Comparison of ENCODE assay signal across 9 cellular contexts in genomic region chr12:124861492-124861891, GRCh38. TPM values are rescaled to one million over a fixed set of nuclear protein-coding genes. Genes with fewer than 3 reads are reported as not detected.
A peak's percentile ranks its signal among the peaks of the same experiment; 100 is the strongest.
DNase-seq lines count a peak whose midpoint lies in the region; ATAC-seq, FAIRE-seq and TF ChIP-seq lines count a peak whose summit lies in the region.
"Had no signal": no experiment of that assay in that cellular context is flagged by ENCODE, and none has a peak within 500 bp of the region (broad histone marks: within the 10 kb centered on the region; RNA-seq: fewer than 3 reads in every experiment).

No MANE protein-coding gene starts in this region.

- BruUV-seq in OCI-LY7 (replicated peaks; lab: Mats Ljungman, UMichigan): no TSS peak

- H3K79me2 ChIP-seq in DOHH2 (ENCODE audit: control insufficient read depth, low read length) (peaks cover 70% of the 10 kb centered on the region), OCI-LY7 (ENCODE audit: insufficient read depth, low read depth, low read length) (peaks cover 37% of the 10 kb centered on the region)

- H3K18ac ChIP-seq in neuronal stem cell (ENCODE audit: low read length): no peak overlapping the region

- DNase-seq in OCI-LY7 (ENCODE audit: low spot score) (no peak), epithelial cell of esophagus (ENCODE audit: low read depth) (peak; percentile 70), neuronal stem cell (ENCODE audit: low spot score) (no peak), pancreas (no peak)
- no peak for DNase-seq in activated T-cell treated with anti-CD3 and anti-CD28 coated beads, Interleukin-2, amount 50 U/mL, for 1 hour
- DNase-seq: NCI-H2081 had no signal

- H2BK120ac ChIP-seq in neuronal stem cell (ENCODE audit: low read depth, low read length): no peak overlapping the region

- ATAC-seq in pancreas: no peak
- ATAC-seq in HG03521 (IDR thresholded peaks at IDR 0.05; ENCODE audit: unreplicated experiment): no peak
- ATAC-seq in GM21447 (IDR thresholded peaks at IDR 0.05; ENCODE audit: unreplicated experiment): no peak

- H4K20me1 ChIP-seq in DOHH2 (ENCODE audit: control insufficient read depth, insufficient read depth, low read depth, low read length) (peaks cover 12% of the 10 kb centered on the region), OCI-LY7 (ENCODE audit: insufficient read depth, low read length) (no peaks in the 10 kb centered on the region)

- no peak overlapping the region for H4K91ac ChIP-seq in neuronal stem cell (ENCODE audit: low read depth, low read length, poor library complexity)

- peaks cover 79% of the 10 kb centered on the region for H3K4me1 ChIP-seq in DOHH2 (ENCODE audit: control insufficient read depth, low read length)
- H3K4me1 ChIP-seq in OCI-LY7 (ENCODE audit: insufficient read depth, low read length, poor library complexity, severe bottlenecking): peaks cover 40% of the 10 kb centered on the region
- peaks cover 5 to 14% of the 10 kb centered on the region in 2 donors for H3K4me1 ChIP-seq in neuronal stem cell (ENCODE audit: control insufficient read depth in 2 of 2, insufficient read depth in 1 of 2, low read depth in 1 of 2, low read length in 2 of 2)
- peaks cover 0 to 1% (median 0%) of the 10 kb centered on the region in 3 donors for H3K4me1 ChIP-seq in pancreas

- TF ChIP-seq CTCF in DOHH2 (IDR thresholded peaks at IDR 0.05; ENCODE audit: low read depth, low read length, poor library complexity, severe bottlenecking): no peak
- TF ChIP-seq CTCF in OCI-LY7 (conservative IDR thresholded peaks at IDR 0.05; ENCODE audit: low read length): no peak
- TF ChIP-seq CTCF in epithelial cell of esophagus (IDR thresholded peaks at IDR 0.05; ENCODE audit: insufficient read depth, low read depth, low read length, missing control alignments): no peak
- TF ChIP-seq CTCF in pancreas (IDR thresholded peaks at IDR 0.05): no peak

- peaks cover 66% of the 10 kb centered on the region for H3K36me3 ChIP-seq in DOHH2 (ENCODE audit: control insufficient read depth, low read length)
- H3K36me3 ChIP-seq in OCI-LY7 (ENCODE audit: insufficient read depth, low read length): peaks cover 43% of the 10 kb centered on the region
- peaks cover 0 to 26% of the 10 kb centered on the region in 2 donors for H3K36me3 ChIP-seq in neuronal stem cell (replicated peaks in 1 of 2; ENCODE audit: control insufficient read depth in 2 of 2, insufficient read depth in 2 of 2, low read length in 2 of 2)
- no peaks in the 10 kb centered on the region for H3K36me3 ChIP-seq in pancreas

- CTCF ChIA-PET in OCI-LY7 (lab: Charles Lee; ENCODE audit: unreplicated experiment): no interaction called here

- no peaks in the 10 kb centered on the region for H3K79me1 ChIP-seq in neuronal stem cell (ENCODE audit: low read depth, low read length)

- no peak overlapping the region for H3K9ac ChIP-seq in neuronal stem cell (ENCODE audit: low read depth, low read length, poor library complexity)

- no peak overlapping the region for H4K8ac ChIP-seq in neuronal stem cell (ENCODE audit: low read depth, low read length)

- peak overlapping the region; percentile 69; the same call in 1 of the 2 replicates for H3K27ac ChIP-seq in DOHH2 (ENCODE audit: low read depth, low read length)
- no peak overlapping the region for H3K27ac ChIP-seq in OCI-LY7 (ENCODE audit: low read depth, low read length, poor library complexity, severe bottlenecking)
- H3K27ac ChIP-seq in neuronal stem cell (replicated peaks; ENCODE audit: low read length): no peak overlapping the region
- H3K27ac ChIP-seq in pancreas: no peak overlapping the region

- no peak overlapping the region for H3K14ac ChIP-seq in neuronal stem cell (ENCODE audit: low read length)

- FAIRE-seq in pancreas (lab: Jason Lieb, UNC): no peak

- H3K27me3 ChIP-seq in DOHH2 (ENCODE audit: control insufficient read depth, low read length) (no peaks in the 10 kb centered on the region), neuronal stem cell (ENCODE audit: control insufficient read depth in 3 of 3, insufficient read depth in 3 of 3, low read depth in 1 of 3, low read length in 3 of 3) (peaks cover 0 to 10% (median 0%) of the 10 kb centered on the region in 3 experiments), pancreas (no peaks in the 10 kb centered on the region)

- no peak overlapping the region for H2BK5ac ChIP-seq in neuronal stem cell (ENCODE audit: low read length)

- H3F3A ChIP-seq in DOHH2 (ENCODE audit: control insufficient read depth, insufficient read depth): peaks cover 9% of the 10 kb centered on the region

- H3K4me2 ChIP-seq in DOHH2 (ENCODE audit: low read length): peak overlapping the region; percentile 93
- peak overlapping the region; percentile 77 for H3K4me2 ChIP-seq in OCI-LY7 (ENCODE audit: low read length)
- H3K4me2 ChIP-seq in neuronal stem cell (ENCODE audit: insufficient read depth, low read length, poor library complexity, severe bottlenecking): no peak overlapping the region

- H2AK5ac ChIP-seq in neuronal stem cell (ENCODE audit: low read depth, low read length): no peak overlapping the region

- H3K9me2 ChIP-seq in DOHH2 (replicated peaks; ENCODE audit: control insufficient read depth, low read length): no peaks in the 10 kb centered on the region
- H3K9me2 ChIP-seq in OCI-LY7 (ENCODE audit: insufficient read depth, low read length): no peaks in the 10 kb centered on the region

- no peak overlapping the region for H2BK15ac ChIP-seq in neuronal stem cell (ENCODE audit: low read length)

- POLR2A ChIA-PET in OCI-LY7 (lab: Charles Lee): interaction anchor here (1.3 to 2.1 kb wide), 2 partner anchors 24 to 25 kb away, joined by 3 to 6 read pairs; no protein-coding TSS in a partner anchor

- peak overlapping the region; percentile 76 for H3K23ac ChIP-seq in neuronal stem cell (ENCODE audit: low read depth, low read length, poor library complexity)

- peak overlapping the region; percentile 83 for H3K4me3 ChIP-seq in DOHH2 (ENCODE audit: low read length)
- peak overlapping the region; percentile 90 for H3K4me3 ChIP-seq in OCI-LY7 (ENCODE audit: low read depth, low read length, poor library complexity, severe bottlenecking)
- H3K4me3 ChIP-seq in epithelial cell of esophagus (ENCODE audit: low read length): no peak overlapping the region
- H3K4me3 ChIP-seq in neuronal stem cell (ENCODE audit: low read length in 2 of 2): no peak overlapping the region
- H3K4me3 ChIP-seq in pancreas: no peak overlapping the region

- H3K9me3 ChIP-seq in DOHH2 (ENCODE audit: control insufficient read depth, insufficient read depth, low read length) (no peaks in the 10 kb centered on the region), OCI-LY7 (ENCODE audit: low read length) (no peaks in the 10 kb centered on the region), neuronal stem cell (replicated peaks in 1 of 2; ENCODE audit: control insufficient read depth in 2 of 2, insufficient read depth in 1 of 2, low read depth in 1 of 2, low read length in 2 of 2) (peaks cover 3 to 4% of the 10 kb centered on the region in 2 donors), pancreas (no peaks in the 10 kb centered on the region)

- H2AFZ ChIP-seq in OCI-LY7 (ENCODE audit: low read length) (no peak overlapping the region), neuronal stem cell (ENCODE audit: low read length) (no peak overlapping the region)

- H3K4ac ChIP-seq in neuronal stem cell (ENCODE audit: low read length): no peak overlapping the region

- intact Hi-C loops in OCI-LY7 (cut with micrococcal nuclease; ENCODE audit: unreplicated experiment): no loop called here
- intact Hi-C loops in pancreas (cut with DNase I): no loop called here

- H2BK12ac ChIP-seq in neuronal stem cell (ENCODE audit: low read length): no peak overlapping the region

- no CpG with 5 or more reads among the region's 9 CpGs for WGBS in neuronal stem cell (ENCODE audit: extremely low coverage in 2 of 2, insufficient read length in 2 of 2, insufficient replicate concordance in 1 of 2), 2 donors
- WGBS in pancreas, 2 donors: 72 to 85% methylated on average over 9 of the region's 9 CpGs

RNA-seq across cellular contexts. Expression of gene SCARB1, which starts 2.2 kb away (rescaled TPM):
- 24.4 and 42.9 TPM in 2 replicates for total RNA-seq in OCI-LY7 (2014; rRNA removed; shearing (Covaris generic))
- total RNA-seq in OCI-LY7 (2022) (99.0 and 112 TPM in 2 replicates), pancreas (10 to 100 TPM in 2 of 6 donors, 1 to 10 TPM in 4; 4.7 to 14.3 (median 8.4) TPM)
- 15.5 TPM for polyA plus RNA-seq in neuronal stem cell (2013, experiment 1 of 2)
- 15.7 TPM for polyA plus RNA-seq in neuronal stem cell (2013, experiment 2 of 2)
- 10 to 100 TPM; 11.7 to 14.7 TPM for polyA plus RNA-seq in pancreas

RNA-seq across cellular contexts. Expression of gene UBC, which starts 53.0 kb away (rescaled TPM):
- total RNA-seq in OCI-LY7 (2014; rRNA removed; shearing (Covaris generic)): 425 and 431 TPM in 2 replicates
- total RNA-seq in OCI-LY7 (2022) (616 and 682 TPM in 2 replicates), pancreas (100 to 1,000 TPM; 353 to 495 (median 423) TPM)
- polyA plus RNA-seq in neuronal stem cell (2013, experiment 1 of 2): 841 TPM
- 847 TPM for polyA plus RNA-seq in neuronal stem cell (2013, experiment 2 of 2)
- polyA plus RNA-seq in pancreas: 100 to 1,000 TPM; 528 to 605 TPM

Comparison
In these comparisons a context has a peak if more than half of its experiments do, and no peak if none do; other contexts are left out.
1. H3K4me3 ChIP-seq: peak in DOHH2 (single experiment) and OCI-LY7 (single experiment); none in epithelial cell of esophagus (single experiment), neuronal stem cell (0 of 2) and pancreas (0 of 4).